Comparison of ENCODE assay signal across 8 cellular contexts in the genomic region with DNA sequence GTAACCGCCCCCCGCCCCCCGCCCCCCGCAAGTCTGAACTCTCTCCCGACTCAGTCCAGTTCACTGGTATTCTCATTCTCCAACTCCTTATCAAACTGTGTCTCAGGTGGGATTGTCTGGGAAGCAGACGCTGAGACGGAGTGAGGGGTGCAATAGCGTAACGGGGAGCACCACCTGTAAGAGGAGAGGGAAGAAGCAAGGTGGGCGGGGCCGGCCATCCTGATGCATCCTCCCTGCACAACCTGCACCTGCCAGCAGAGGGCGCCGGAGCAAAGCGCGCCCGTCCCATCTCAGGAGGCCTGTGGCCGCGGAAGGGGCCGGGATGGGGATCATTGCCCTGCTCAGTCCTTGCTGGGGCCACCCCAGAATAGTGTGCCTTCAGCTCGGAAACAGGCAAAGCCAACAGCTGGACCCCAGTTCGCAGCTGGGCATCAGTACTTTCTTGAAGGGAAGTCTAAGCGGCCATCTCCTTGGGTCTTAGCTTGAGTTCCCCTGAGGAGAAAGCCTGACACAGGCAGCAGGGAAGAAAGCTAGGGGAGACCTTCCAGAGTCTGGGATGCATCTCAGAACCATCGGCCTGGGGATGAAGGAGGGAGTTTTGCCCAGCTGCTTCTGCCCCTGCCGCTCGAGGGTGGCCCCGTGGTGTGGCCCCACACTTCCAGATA.
A peak's percentile ranks its signal among the peaks of the same experiment; 100 is the strongest.
DNase-seq lines count a peak whose midpoint lies in the region; ATAC-seq and TF ChIP-seq lines count a peak whose summit lies in the region.

No MANE protein-coding gene starts in this region.

- H3K9me3 ChIP-seq in transverse colon = no peaks in the 10 kb centered on the region

- POLR2A ChIA-PET in HEK293T (lab: Yijun Ruan, JAX) = interaction anchor here (1.4 kb wide), 1 partner anchor 454 kb away, joined by 3 read pairs; no protein-coding TSS in a partner anchor
- POLR2A ChIA-PET in activated CD8-positive, alpha-beta T cell treated with anti-CD3 and anti-CD28 coated beads, Interleukin-2, amount 10 ng/mL, durations not matched to agents 7 days and 5 days (lab: Charles Lee) = no interaction called here

- peak; percentile 89 for TF ChIP-seq CTCF in epithelial cell of esophagus (IDR thresholded peaks at IDR 0.05; ENCODE audit: insufficient read depth, low read depth, low read length, missing control alignments)
- peak; percentile 92 for TF ChIP-seq CTCF in nephron progenitor cell (IDR thresholded peaks at IDR 0.05)
- TF ChIP-seq CTCF in transverse colon (IDR thresholded peaks at IDR 0.05) = peak; percentile 74 to 91 (median 83)

- DNase-seq in EH (ENCODE audit: low read depth) (peak; percentile 62), HEK293T (ENCODE audit: extremely low spot score) (peak; percentile 79), NCI-H510A (lab: John Stamatoyannopoulos, UW) (peak; percentile 26), epithelial cell of esophagus (ENCODE audit: low read depth) (peak; percentile 66), nephron progenitor cell (peak; percentile 90), transverse colon (peak; percentile 75)
- peak; percentile 75 for DNase-seq in activated CD8-positive, alpha-beta T cell treated with anti-CD3 and anti-CD28 coated beads, Interleukin-2, amount 10 ng/mL, durations not matched to agents 7 days and 5 days

- H3K4me3 ChIP-seq in epithelial cell of esophagus (ENCODE audit: low read length) (no peak overlapping the region), transverse colon (no peak overlapping the region)

- H3K27ac ChIP-seq in transverse colon = no peak overlapping the region

- no peak overlapping the region for H3K4me3 Mint-ChIP-seq in activated CD8-positive, alpha-beta T cell treated with anti-CD3 and anti-CD28 coated beads, Interleukin-2, amount 10 ng/mL, durations not matched to agents 7 days and 5 days
- H3K4me3 Mint-ChIP-seq in nephron progenitor cell = no peak overlapping the region

- TF ChIP-seq POLR2A in transverse colon (IDR thresholded peaks at IDR 0.05) = no peak

- peaks cover 39% of the 10 kb centered on the region for H3K27me3 ChIP-seq in transverse colon

- 41% methylated on average over 26 of the region's 26 CpGs; no CpG with 5 or more reads in 1 of the 2 donors for WGBS in transverse colon (ENCODE audit: low coverage in 1 of 2), 2 donors

- H3K36me3 ChIP-seq in transverse colon = no peaks in the 10 kb centered on the region

- CTCF ChIA-PET in HEK293T (lab: Yijun Ruan, JAX) = interaction anchor here (0.6 to 2.0 kb wide), 12 partner anchors 10 to 654 kb away, joined by 3 to 10 read pairs (median 4); no protein-coding TSS in a partner anchor
- CTCF ChIA-PET in activated CD8-positive, alpha-beta T cell treated with anti-CD3 and anti-CD28 coated beads, Interleukin-2, amount 10 ng/mL, durations not matched to agents 7 days and 5 days (lab: Charles Lee) = interaction anchor here (0.8 to 2.0 kb wide), 5 partner anchors 9 to 279 kb away, joined by 3 to 11 read pairs (median 4); no protein-coding TSS in a partner anchor

- peak; percentile 66 for ATAC-seq in activated CD8-positive, alpha-beta T cell treated with anti-CD3 and anti-CD28 coated beads, Interleukin-2, amount 10 ng/mL, durations not matched to agents 7 days and 5 days
- no peak for ATAC-seq in GM21619 (IDR thresholded peaks at IDR 0.05; ENCODE audit: unreplicated experiment)

- H3K9me3 Mint-ChIP-seq in activated CD8-positive, alpha-beta T cell treated with anti-CD3 and anti-CD28 coated beads, Interleukin-2, amount 10 ng/mL, durations not matched to agents 7 days and 5 days (ENCODE audit: insufficient read depth) = no peaks in the 10 kb centered on the region
- H3K9me3 Mint-ChIP-seq in nephron progenitor cell = no peaks in the 10 kb centered on the region

- H3K27me3 Mint-ChIP-seq in activated CD8-positive, alpha-beta T cell treated with anti-CD3 and anti-CD28 coated beads, Interleukin-2, amount 10 ng/mL, durations not matched to agents 7 days and 5 days (ENCODE audit: low read depth) = peaks cover 24% of the 10 kb centered on the region
- H3K27me3 Mint-ChIP-seq in nephron progenitor cell (ENCODE audit: low read depth, poor library complexity) = peaks cover 20% of the 10 kb centered on the region

- no peak overlapping the region for H3K27ac Mint-ChIP-seq in activated CD8-positive, alpha-beta T cell treated with anti-CD3 and anti-CD28 coated beads, Interleukin-2, amount 10 ng/mL, durations not matched to agents 7 days and 5 days
- H3K27ac Mint-ChIP-seq in nephron progenitor cell = no peak overlapping the region

- H3K36me3 Mint-ChIP-seq in activated CD8-positive, alpha-beta T cell treated with anti-CD3 and anti-CD28 coated beads, Interleukin-2, amount 10 ng/mL, durations not matched to agents 7 days and 5 days (ENCODE audit: low read depth) = no peaks in the 10 kb centered on the region
- H3K36me3 Mint-ChIP-seq in nephron progenitor cell (ENCODE audit: low read depth) = no peaks in the 10 kb centered on the region

- no peaks in the 10 kb centered on the region for H3K4me1 Mint-ChIP-seq in activated CD8-positive, alpha-beta T cell treated with anti-CD3 and anti-CD28 coated beads, Interleukin-2, amount 10 ng/mL, durations not matched to agents 7 days and 5 days (ENCODE audit: low read depth)
- H3K4me1 Mint-ChIP-seq in nephron progenitor cell = peaks cover 5% of the 10 kb centered on the region

- intact Hi-C loops in transverse colon (cut with DNase I; ENCODE audit: low total_unique reads) = no loop called here

- TF ChIP-seq EP300 in transverse colon (IDR thresholded peaks at IDR 0.05; ENCODE audit: low read depth) = no peak

- in situ Hi-C loops in transverse colon (cut with MboI; ENCODE audit: low pct_ligation_motif_present in 1 of 4, low pct_unique_long_range_greater_than_20kb in 1 of 4, low sequenced_read_pairs in 3 of 4) = loop anchor here in 3 of 4 donors (5.0 to 25.0 kb wide), 4 partner anchors 285 to 635 kb away; no protein-coding TSS in a partner anchor

- peaks cover 0 to 11% (median 4%) of the 10 kb centered on the region in 4 donors for H3K4me1 ChIP-seq in transverse colon

TF ChIP-seq in HEK293T, 16 proteins besides CTCF, POLR2A, EP300 and RAD21:
- TF ChIP-seq HDGF (IDR thresholded peaks at IDR 0.05; ENCODE audit: borderline replicate concordance) (no peak), L3MBTL2 (conservative IDR thresholded peaks at IDR 0.05) (no peak), CTBP1 (IDR thresholded peaks at IDR 0.05; ENCODE audit: borderline replicate concordance) (no peak), FOXA1 (IDR thresholded peaks at IDR 0.05) (no peak), FOXM1 (IDR thresholded peaks at IDR 0.05; ENCODE audit: borderline replicate concordance) (no peak), PKNOX1 (IDR thresholded peaks at IDR 0.05) (no peak), ELF4 (IDR thresholded peaks at IDR 0.05) (no peak), SUZ12 (IDR thresholded peaks at IDR 0.05) (no peak), ARNT (IDR thresholded peaks at IDR 0.05) (no peak), BHLHE40 (IDR thresholded peaks at IDR 0.05; ENCODE audit: borderline replicate concordance) (no peak), ZNF384 (IDR thresholded peaks at IDR 0.05) (no peak), SP1 (IDR thresholded peaks at IDR 0.05) (no peak)

Comparison
In these comparisons a context has a peak if more than half of its experiments do, and no peak if none do; other contexts are left out.
1. DNase-seq: peak in every context shown above with its lines; median percentile 90 in nephron progenitor cell; 79 in HEK293T; 75 in activated CD8-positive, alpha-beta T cell treated with anti-CD3 and anti-CD28 coated beads, Interleukin-2, amount 10 ng/mL, durations not matched to agents 7 days and 5 days; 75 in transverse colon; 66 in epithelial cell of esophagus; 62 in EH; 26 in NCI-H510A.